Comparison of ENCODE assay signal across 1 cellular context in the genomic region with DNA sequence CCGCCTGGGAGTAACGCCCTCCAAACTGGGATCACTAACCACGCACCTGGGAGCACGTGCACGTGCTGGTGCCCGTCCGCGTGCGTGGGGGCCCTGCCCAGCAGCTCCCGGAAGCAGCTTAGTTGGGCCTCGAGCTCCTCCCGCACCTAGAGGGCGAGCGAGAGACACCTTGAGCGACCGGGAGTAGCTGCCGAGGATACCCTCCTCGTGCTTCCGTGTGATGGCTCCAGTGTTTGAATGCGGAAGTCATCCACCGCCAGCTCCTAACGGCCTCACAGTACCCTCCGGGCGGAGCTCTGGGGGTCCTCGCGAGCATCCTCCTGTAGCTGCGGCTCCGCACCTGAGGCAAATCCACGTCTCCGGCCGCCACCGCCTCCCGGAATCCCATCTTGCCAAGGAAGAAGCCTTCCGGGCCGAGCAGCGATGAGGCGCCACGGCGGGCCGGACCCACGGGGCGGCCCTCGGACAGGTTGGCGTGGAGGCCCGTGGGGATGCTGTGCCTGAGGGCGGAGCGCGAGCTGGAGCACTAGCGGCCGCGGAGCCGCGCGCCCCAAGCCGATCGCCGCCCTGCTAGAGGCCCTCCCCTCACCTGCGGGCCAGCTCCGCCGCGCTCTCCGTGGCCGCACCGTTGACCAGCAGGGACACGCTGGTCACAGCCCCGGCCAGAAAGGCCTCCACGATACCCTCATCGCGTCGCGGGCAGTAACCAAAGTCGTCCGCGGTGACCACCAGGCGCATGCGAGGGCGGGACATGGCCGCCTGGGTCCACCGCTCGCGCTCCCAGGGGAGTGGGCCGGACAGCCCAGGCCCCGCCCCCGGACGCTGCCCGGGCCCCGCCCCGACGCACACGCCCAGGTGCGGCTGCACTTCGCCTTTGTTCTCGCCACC.
TF ChIP-seq lines count a peak whose summit lies in the region.

TSS of gene YDJC (minus strand) at position 761 of the 888 bp plus-strand sequence. CDS start at position 753, 8 bp downstream.

TF ChIP-seq in HepG2, 621 proteins besides CTCF, POLR2A, EP300 and RAD21 (continued from another document and continues in another):
- peak; percentile 74; the same call in 1 of the 2 replicates for TF ChIP-seq ZNF318 (CRISPR knock-in tag; IDR thresholded peaks at IDR 0.05)
- peak; percentile 49; the same call in 1 of the 2 replicates for TF ChIP-seq KLF6 (CRISPR knock-in tag; IDR thresholded peaks at IDR 0.05)
- no peak for TF ChIP-seq HNRNPH1 (optimal IDR thresholded peaks at IDR 0.05; ENCODE audit: low read depth, low read length)
- peak; percentile 56; the same call in 1 of the 2 replicates for TF ChIP-seq ONECUT2 (CRISPR knock-in tag; IDR thresholded peaks at IDR 0.05)
- peak; percentile 70; the same call in 1 of the 2 replicates for TF ChIP-seq ZNF792 (CRISPR knock-in tag; IDR thresholded peaks at IDR 0.05)
- TF ChIP-seq KDM1A (CRISPR knock-in tag; IDR thresholded peaks at IDR 0.05) = no peak
- no peak for TF ChIP-seq CREB1 (IDR thresholded peaks at IDR 0.05)
- no peak for TF ChIP-seq CREB1 (CRISPR knock-in tag; IDR thresholded peaks at IDR 0.05)
- TF ChIP-seq ZNF839 (CRISPR knock-in tag; IDR thresholded peaks at IDR 0.05; ENCODE audit: borderline replicate concordance) = 0 out of 2 replicates have a peak, but pooled peaks have one; percentile 69
- no peak for TF ChIP-seq CENPX (CRISPR knock-in tag; IDR thresholded peaks at IDR 0.05)
- TF ChIP-seq ZNF788 (CRISPR knock-in tag; IDR thresholded peaks at IDR 0.05; ENCODE audit: borderline replicate concordance) = peak; percentile 46; the same call in 1 of the 2 replicates
- peak; percentile 44; the same call in 1 of the 2 replicates for TF ChIP-seq MTERF4 (CRISPR knock-in tag; IDR thresholded peaks at IDR 0.05)
- peak; percentile 91 for TF ChIP-seq RBFOX2 (IDR thresholded peaks at IDR 0.05; ENCODE audit: low read depth, low read length)
- TF ChIP-seq ZNF180 (CRISPR knock-in tag; IDR thresholded peaks at IDR 0.05; ENCODE audit: borderline replicate concordance, low read depth) = 0 out of 2 replicates have a peak, but pooled peaks have one; percentile 53
- TF ChIP-seq SP140L (CRISPR knock-in tag; IDR thresholded peaks at IDR 0.05; ENCODE audit: borderline replicate concordance) = peak; percentile 65; the same call in 1 of the 2 replicates
- peak; percentile 68; the same call in 1 of the 2 replicates for TF ChIP-seq ZNF431 (CRISPR knock-in tag; IDR thresholded peaks at IDR 0.05; ENCODE audit: borderline replicate concordance, low read depth)
- TF ChIP-seq KLF13 (CRISPR knock-in tag; IDR thresholded peaks at IDR 0.05) = peak; percentile 81
- no peak for TF ChIP-seq HOXA7 (CRISPR knock-in tag; IDR thresholded peaks at IDR 0.05)
- peak; percentile 86; the same call in 1 of the 2 replicates for TF ChIP-seq ZNF570 (CRISPR knock-in tag; IDR thresholded peaks at IDR 0.05; ENCODE audit: borderline replicate concordance)
- TF ChIP-seq ATM (IDR thresholded peaks at IDR 0.05; ENCODE audit: borderline replicate concordance) = no peak
- peak; percentile 96; the same call in 1 of the 2 replicates for TF ChIP-seq ZNF891 (CRISPR knock-in tag; IDR thresholded peaks at IDR 0.05)
- peak; percentile 85; the same call in 1 of the 2 replicates for TF ChIP-seq ZSCAN21 (CRISPR knock-in tag; IDR thresholded peaks at IDR 0.05; ENCODE audit: borderline replicate concordance)
- TF ChIP-seq, protein P1, sequence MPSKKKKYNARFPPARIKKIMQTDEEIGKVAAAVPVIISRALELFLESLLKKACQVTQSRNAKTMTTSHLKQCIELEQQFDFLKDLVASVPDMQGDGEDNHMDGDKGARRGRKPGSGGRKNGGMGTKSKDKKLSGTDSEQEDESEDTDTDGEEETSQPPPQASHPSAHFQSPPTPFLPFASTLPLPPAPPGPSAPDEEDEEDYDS (CRISPR knock-in tag; IDR thresholded peaks at IDR 0.05) = peak; percentile 80
- no peak; the same call in 1 of the 2 replicates for TF ChIP-seq ZNF619 (CRISPR knock-in tag; IDR thresholded peaks at IDR 0.05)
- TF ChIP-seq PITX1 (CRISPR knock-in tag; IDR thresholded peaks at IDR 0.05) = peak; percentile 81
- peak; percentile 97 for TF ChIP-seq MYNN (CRISPR knock-in tag; IDR thresholded peaks at IDR 0.05; ENCODE audit: low read depth)
- peak; percentile 90 for TF ChIP-seq SALL2 (CRISPR knock-in tag; IDR thresholded peaks at IDR 0.05)
- TF ChIP-seq NFYB (CRISPR knock-in tag; IDR thresholded peaks at IDR 0.05) = no peak; the same call in 1 of the 2 replicates
- TF ChIP-seq, protein P2, sequence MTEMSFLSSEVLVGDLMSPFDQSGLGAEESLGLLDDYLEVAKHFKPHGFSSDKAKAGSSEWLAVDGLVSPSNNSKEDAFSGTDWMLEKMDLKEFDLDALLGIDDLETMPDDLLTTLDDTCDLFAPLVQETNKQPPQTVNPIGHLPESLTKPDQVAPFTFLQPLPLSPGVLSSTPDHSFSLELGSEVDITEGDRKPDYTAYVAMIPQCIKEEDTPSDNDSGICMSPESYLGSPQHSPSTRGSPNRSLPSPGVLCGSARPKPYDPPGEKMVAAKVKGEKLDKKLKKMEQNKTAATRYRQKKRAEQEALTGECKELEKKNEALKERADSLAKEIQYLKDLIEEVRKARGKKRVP (CRISPR knock-in tag; IDR thresholded peaks at IDR 0.05) = 0 out of 4 replicates have a peak, but pooled peaks of 1 of the 2 experiments have one; percentile 14
- peak; percentile 74; the same call in 1 of the 2 replicates for TF ChIP-seq MEIS2 (CRISPR knock-in tag; IDR thresholded peaks at IDR 0.05)
- TF ChIP-seq SMAD9 (CRISPR knock-in tag; IDR thresholded peaks at IDR 0.05) = peak; percentile 92
- TF ChIP-seq ZBTB7B (CRISPR knock-in tag; IDR thresholded peaks at IDR 0.05) = peak; percentile 68; the same call in 1 of the 2 replicates
- peak; percentile 95 for TF ChIP-seq PHF8 (CRISPR knock-in tag; IDR thresholded peaks at IDR 0.05)
- TF ChIP-seq ZNF562 (CRISPR knock-in tag; IDR thresholded peaks at IDR 0.05; ENCODE audit: borderline replicate concordance) = peak; percentile 72; the same call in 1 of the 2 replicates
- peak; percentile 26; the same call in 1 of the 2 replicates for TF ChIP-seq IRX3 (CRISPR knock-in tag; IDR thresholded peaks at IDR 0.05; ENCODE audit: borderline replicate concordance, low read depth)
- TF ChIP-seq, protein P3, sequence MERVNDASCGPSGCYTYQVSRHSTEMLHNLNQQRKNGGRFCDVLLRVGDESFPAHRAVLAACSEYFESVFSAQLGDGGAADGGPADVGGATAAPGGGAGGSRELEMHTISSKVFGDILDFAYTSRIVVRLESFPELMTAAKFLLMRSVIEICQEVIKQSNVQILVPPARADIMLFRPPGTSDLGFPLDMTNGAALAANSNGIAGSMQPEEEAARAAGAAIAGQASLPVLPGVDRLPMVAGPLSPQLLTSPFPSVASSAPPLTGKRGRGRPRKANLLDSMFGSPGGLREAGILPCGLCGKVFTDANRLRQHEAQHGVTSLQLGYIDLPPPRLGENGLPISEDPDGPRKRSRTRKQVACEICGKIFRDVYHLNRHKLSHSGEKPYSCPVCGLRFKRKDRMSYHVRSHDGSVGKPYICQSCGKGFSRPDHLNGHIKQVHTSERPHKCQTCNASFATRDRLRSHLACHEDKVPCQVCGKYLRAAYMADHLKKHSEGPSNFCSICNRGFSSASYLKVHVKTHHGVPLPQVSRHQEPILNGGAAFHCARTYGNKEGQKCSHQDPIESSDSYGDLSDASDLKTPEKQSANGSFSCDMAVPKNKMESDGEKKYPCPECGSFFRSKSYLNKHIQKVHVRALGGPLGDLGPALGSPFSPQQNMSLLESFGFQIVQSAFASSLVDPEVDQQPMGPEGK (CRISPR knock-in tag; IDR thresholded peaks at IDR 0.05) = peak; percentile 94
- TF ChIP-seq, protein P4, sequence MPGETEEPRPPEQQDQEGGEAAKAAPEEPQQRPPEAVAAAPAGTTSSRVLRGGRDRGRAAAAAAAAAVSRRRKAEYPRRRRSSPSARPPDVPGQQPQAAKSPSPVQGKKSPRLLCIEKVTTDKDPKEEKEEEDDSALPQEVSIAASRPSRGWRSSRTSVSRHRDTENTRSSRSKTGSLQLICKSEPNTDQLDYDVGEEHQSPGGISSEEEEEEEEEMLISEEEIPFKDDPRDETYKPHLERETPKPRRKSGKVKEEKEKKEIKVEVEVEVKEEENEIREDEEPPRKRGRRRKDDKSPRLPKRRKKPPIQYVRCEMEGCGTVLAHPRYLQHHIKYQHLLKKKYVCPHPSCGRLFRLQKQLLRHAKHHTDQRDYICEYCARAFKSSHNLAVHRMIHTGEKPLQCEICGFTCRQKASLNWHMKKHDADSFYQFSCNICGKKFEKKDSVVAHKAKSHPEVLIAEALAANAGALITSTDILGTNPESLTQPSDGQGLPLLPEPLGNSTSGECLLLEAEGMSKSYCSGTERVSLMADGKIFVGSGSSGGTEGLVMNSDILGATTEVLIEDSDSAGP (CRISPR knock-in tag; IDR thresholded peaks at IDR 0.05; ENCODE audit: borderline replicate concordance) = peak; percentile 86
- peak; percentile 88 for TF ChIP-seq ZNF414 (CRISPR knock-in tag; IDR thresholded peaks at IDR 0.05)
- no peak for TF ChIP-seq GPN1 (CRISPR knock-in tag; IDR thresholded peaks at IDR 0.05; ENCODE audit: borderline replicate concordance)
- TF ChIP-seq ZNF343 (CRISPR knock-in tag; IDR thresholded peaks at IDR 0.05) = peak; percentile 90; the same call in 1 of the 2 replicates
- no peak for TF ChIP-seq ZNF326 (CRISPR knock-in tag; IDR thresholded peaks at IDR 0.05; ENCODE audit: borderline replicate concordance)
- TF ChIP-seq ZNF816 (CRISPR knock-in tag; IDR thresholded peaks at IDR 0.05; ENCODE audit: borderline replicate concordance) = 0 out of 2 replicates have a peak, but pooled peaks have one; percentile 60
- TF ChIP-seq ZNF713 (CRISPR knock-in tag; IDR thresholded peaks at IDR 0.05) = no peak
- no peak for TF ChIP-seq TBL1XR1 (IDR thresholded peaks at IDR 0.05; ENCODE audit: borderline replicate concordance, low read length, partially characterized antibody)
- 0 out of 2 replicates have a peak, but pooled peaks have one; percentile 65 for TF ChIP-seq GATA4 (IDR thresholded peaks at IDR 0.05; ENCODE audit: borderline replicate concordance, low read depth)
- no peak for TF ChIP-seq ZNF496 (CRISPR knock-in tag; IDR thresholded peaks at IDR 0.05; ENCODE audit: insufficient replicate concordance)
- no peak; the same call in 1 of the 2 replicates for TF ChIP-seq XBP1 (CRISPR knock-in tag; IDR thresholded peaks at IDR 0.05)
- peak; percentile 69 for TF ChIP-seq SPEN (CRISPR knock-in tag; IDR thresholded peaks at IDR 0.05; ENCODE audit: low read depth)
- TF ChIP-seq TGIF2 (CRISPR knock-in tag; IDR thresholded peaks at IDR 0.05) = peak; percentile 96
